Comparison of ENCODE assay signal across 1 cellular context in the genomic region with DNA sequence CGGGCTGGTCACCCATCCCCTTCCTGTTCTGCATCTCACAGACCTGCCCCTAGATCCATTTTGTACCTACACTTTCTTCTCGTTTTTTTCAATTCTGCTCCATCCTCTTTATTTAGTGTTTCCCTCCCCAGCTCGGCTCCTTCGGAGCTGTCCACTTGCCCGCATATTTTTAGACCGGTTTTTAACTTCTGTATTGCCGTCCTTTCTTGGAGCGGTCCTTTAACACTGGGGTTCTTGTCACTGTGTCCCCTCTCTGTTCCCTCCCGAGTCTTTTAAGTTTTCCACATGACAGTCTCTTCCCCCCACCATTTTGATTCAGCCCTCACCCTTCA.
TF ChIP-seq lines count a peak whose summit lies in the region.

No MANE protein-coding gene starts in this region.

TF ChIP-seq in K562, 482 proteins besides CTCF, POLR2A, EP300 and RAD21 (continued from another document):
- TF ChIP-seq, protein P1, sequence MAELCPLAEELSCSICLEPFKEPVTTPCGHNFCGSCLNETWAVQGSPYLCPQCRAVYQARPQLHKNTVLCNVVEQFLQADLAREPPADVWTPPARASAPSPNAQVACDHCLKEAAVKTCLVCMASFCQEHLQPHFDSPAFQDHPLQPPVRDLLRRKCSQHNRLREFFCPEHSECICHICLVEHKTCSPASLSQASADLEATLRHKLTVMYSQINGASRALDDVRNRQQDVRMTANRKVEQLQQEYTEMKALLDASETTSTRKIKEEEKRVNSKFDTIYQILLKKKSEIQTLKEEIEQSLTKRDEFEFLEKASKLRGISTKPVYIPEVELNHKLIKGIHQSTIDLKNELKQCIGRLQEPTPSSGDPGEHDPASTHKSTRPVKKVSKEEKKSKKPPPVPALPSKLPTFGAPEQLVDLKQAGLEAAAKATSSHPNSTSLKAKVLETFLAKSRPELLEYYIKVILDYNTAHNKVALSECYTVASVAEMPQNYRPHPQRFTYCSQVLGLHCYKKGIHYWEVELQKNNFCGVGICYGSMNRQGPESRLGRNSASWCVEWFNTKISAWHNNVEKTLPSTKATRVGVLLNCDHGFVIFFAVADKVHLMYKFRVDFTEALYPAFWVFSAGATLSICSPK (IDR thresholded peaks at IDR 0.05; ENCODE audit: borderline replicate concordance), result 0 out of 2 replicates have a peak, but pooled peaks have one; percentile 45
- TF ChIP-seq SIN3A (IDR thresholded peaks at IDR 0.05; ENCODE audit: borderline replicate concordance in 2 of 2, control insufficient read depth in 1 of 2, low read depth in 2 of 2, low read length in 2 of 2) (peak in 1 of 2 experiments; percentile 9; a peak in 1 of 4 replicates), ZNF140 (CRISPR knock-in tag; IDR thresholded peaks at IDR 0.05) (no peak), STAT5B (CRISPR knock-in tag; IDR thresholded peaks at IDR 0.05) (no peak), SRSF9 (IDR thresholded peaks at IDR 0.05; ENCODE audit: borderline replicate concordance, low read depth, low read length) (no peak)
- TF ChIP-seq, protein P2, sequence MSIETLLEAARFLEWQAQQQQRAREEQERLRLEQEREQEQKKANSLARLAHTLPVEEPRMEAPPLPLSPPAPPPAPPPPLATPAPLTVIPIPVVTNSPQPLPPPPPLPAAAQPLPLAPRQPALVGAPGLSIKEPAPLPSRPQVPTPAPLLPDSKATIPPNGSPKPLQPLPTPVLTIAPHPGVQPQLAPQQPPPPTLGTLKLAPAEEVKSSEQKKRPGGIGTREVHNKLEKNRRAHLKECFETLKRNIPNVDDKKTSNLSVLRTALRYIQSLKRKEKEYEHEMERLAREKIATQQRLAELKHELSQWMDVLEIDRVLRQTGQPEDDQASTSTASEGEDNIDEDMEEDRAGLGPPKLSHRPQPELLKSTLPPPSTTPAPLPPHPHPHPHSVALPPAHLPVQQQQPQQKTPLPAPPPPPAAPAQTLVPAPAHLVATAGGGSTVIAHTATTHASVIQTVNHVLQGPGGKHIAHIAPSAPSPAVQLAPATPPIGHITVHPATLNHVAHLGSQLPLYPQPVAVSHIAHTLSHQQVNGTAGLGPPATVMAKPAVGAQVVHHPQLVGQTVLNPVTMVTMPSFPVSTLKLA (conservative IDR thresholded peaks at IDR 0.05), result no peak
- TF ChIP-seq, protein P3, sequence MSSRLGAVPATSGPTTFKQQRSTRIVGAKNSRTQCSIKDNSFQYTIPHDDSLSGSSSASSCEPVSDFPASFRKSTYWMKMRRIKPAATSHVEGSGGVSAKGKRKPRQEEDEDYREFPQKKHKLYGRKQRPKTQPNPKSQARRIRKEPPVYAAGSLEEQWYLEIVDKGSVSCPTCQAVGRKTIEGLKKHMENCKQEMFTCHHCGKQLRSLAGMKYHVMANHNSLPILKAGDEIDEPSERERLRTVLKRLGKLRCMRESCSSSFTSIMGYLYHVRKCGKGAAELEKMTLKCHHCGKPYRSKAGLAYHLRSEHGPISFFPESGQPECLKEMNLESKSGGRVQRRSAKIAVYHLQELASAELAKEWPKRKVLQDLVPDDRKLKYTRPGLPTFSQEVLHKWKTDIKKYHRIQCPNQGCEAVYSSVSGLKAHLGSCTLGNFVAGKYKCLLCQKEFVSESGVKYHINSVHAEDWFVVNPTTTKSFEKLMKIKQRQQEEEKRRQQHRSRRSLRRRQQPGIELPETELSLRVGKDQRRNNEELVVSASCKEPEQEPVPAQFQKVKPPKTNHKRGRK (tag; IDR thresholded peaks at IDR 0.05), result peak; percentile 38; the same call in 1 of the 2 replicates
- TF ChIP-seq, protein P4, sequence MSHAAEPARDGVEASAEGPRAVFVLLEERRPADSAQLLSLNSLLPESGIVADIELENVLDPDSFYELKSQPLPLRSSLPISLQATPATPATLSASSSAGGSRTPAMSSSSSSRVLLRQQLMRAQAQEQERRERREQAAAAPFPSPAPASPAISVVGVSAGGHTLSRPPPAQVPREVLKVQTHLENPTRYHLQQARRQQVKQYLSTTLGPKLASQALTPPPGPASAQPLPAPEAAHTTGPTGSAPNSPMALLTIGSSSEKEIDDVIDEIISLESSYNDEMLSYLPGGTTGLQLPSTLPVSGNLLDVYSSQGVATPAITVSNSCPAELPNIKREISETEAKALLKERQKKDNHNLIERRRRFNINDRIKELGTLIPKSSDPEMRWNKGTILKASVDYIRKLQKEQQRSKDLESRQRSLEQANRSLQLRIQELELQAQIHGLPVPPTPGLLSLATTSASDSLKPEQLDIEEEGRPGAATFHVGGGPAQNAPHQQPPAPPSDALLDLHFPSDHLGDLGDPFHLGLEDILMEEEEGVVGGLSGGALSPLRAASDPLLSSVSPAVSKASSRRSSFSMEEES (CRISPR knock-in tag; IDR thresholded peaks at IDR 0.05), result no peak
- TF ChIP-seq, protein P5, sequence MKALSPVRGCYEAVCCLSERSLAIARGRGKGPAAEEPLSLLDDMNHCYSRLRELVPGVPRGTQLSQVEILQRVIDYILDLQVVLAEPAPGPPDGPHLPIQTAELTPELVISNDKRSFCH (CRISPR knock-in tag; IDR thresholded peaks at IDR 0.05), result no peak
- TF ChIP-seq, protein P5 (tag; IDR thresholded peaks at IDR 0.05), result no peak
